ENCODE assay signal across 8 cellular contexts in the genomic region with DNA sequence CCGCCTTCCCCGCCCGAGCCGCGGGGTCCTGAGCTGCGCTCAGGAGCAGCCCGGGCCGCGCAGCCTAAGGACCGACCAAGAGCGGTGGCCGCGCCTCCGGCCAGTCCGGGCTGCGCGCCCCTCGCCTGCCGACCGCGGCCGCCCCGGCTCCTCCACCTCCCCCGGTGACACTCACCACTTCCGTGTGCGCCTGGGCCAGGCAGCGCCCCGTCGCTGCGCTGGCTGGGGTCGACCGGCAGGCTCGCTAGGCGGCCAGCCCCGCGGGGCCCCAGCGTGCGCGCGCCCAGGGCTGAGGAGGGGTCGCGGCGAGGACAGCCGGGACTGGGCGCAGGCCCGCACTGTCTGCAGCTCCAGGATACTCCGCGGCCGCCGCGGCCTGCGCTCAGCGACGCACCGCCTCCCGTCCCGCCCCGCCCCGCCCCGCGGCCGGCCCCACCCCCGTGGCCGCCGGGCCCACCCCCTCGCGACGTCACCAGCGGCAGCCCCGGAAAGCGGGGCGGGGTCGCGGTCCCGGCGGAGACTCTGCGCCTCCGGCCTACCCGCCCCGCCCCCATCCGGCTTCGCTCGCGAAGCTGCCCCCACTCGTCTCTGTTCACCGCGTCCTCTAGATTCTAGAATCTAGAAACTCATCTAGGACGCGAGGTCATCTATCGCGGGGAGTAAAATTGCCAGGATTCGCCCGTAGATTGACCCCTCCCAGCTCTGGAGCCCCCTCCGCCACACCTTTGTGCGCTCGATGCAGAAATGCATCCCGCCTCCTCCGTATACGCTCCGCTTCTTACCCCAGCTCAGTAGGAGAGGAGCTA. TPM values are rescaled to one million over a fixed set of nuclear protein-coding genes. Genes with fewer than 3 reads are reported as not detected.
A peak's percentile ranks its signal among the peaks of the same experiment; 100 is the strongest.
DNase-seq lines count a peak whose midpoint lies in the region; ATAC-seq and TF ChIP-seq lines count a peak whose summit lies in the region.

Gene JAK1 (minus strand): TSS at position 392 of the 806 bp plus-strand sequence. CDS start 80,285 bp downstream, outside the sequence.

- H3K9me2 ChIP-seq in OCI-LY7 (ENCODE audit: insufficient read depth, low read length): no peaks in the 10 kb centered on the region

- H3K4me3 ChIP-seq in HUES48 (ENCODE audit: low read depth, low read length): peak within 1 kb of the TSS; percentile 84
- H3K4me3 ChIP-seq in OCI-LY7 (ENCODE audit: low read depth, low read length, poor library complexity, severe bottlenecking): peak within 1 kb of the TSS; percentile 83
- H3K4me3 ChIP-seq in mucosa of stomach (ENCODE audit: low read length): peak within 1 kb of the TSS; percentile 95

- TF ChIP-seq POLR2A in erythroblast (IDR thresholded peaks at IDR 0.05; ENCODE audit: low read length): peak; percentile 74

- CTCF ChIA-PET in OCI-LY7 (lab: Charles Lee; ENCODE audit: unreplicated experiment): interaction anchor here (0.5 to 1.1 kb wide), 2 partner anchors 36 to 78 kb away, joined by 3 to 4 read pairs; no protein-coding TSS in a partner anchor

- H3K36me3 ChIP-seq in HUES48 (ENCODE audit: control insufficient read depth, insufficient read depth, low read length): no peaks in the 10 kb centered on the region
- H3K36me3 ChIP-seq in OCI-LY7 (ENCODE audit: insufficient read depth, low read length): no peaks in the 10 kb centered on the region
- H3K36me3 ChIP-seq in mucosa of stomach (ENCODE audit: control insufficient read depth, insufficient read depth, low read length): no peaks in the 10 kb centered on the region

- BruUV-seq in OCI-LY7 (replicated peaks; lab: Mats Ljungman, UMichigan): no TSS peak

- TF ChIP-seq CTCF in OCI-LY7 (conservative IDR thresholded peaks at IDR 0.05; ENCODE audit: low read length): no peak

- POLR2A ChIA-PET in OCI-LY7 (lab: Charles Lee): interaction anchor here (0.5 to 2.2 kb wide), 17 partner anchors 12 to 287 kb away, joined by 3 to 13 read pairs (median 4); no protein-coding TSS in a partner anchor

- peak within 1 kb of the TSS; percentile 85 for H3K27ac ChIP-seq in HUES48 (ENCODE audit: low read depth, low read length)
- peak within 1 kb of the TSS; percentile 69 for H3K27ac ChIP-seq in OCI-LY7 (ENCODE audit: low read depth, low read length, poor library complexity, severe bottlenecking)

- H3K9ac ChIP-seq in HUES48 (ENCODE audit: low read depth, low read length) (peak within 1 kb of the TSS; percentile 68), mucosa of stomach (ENCODE audit: low read length) (peak within 1 kb of the TSS; percentile 91)

- H3K79me2 ChIP-seq in OCI-LY7 (ENCODE audit: insufficient read depth, low read depth, low read length): peaks cover 45% of the 10 kb centered on the region

- intact Hi-C loops in OCI-LY7 (cut with micrococcal nuclease; ENCODE audit: unreplicated experiment): loop anchor here (1.0 to 10.0 kb wide), 6 partner anchors 9 to 456 kb away; partner anchors contain the start of genes LEPR and LEPROT

- H4K20me1 ChIP-seq in OCI-LY7 (ENCODE audit: insufficient read depth, low read length): peaks cover 32% of the 10 kb centered on the region

- H3K27me3 ChIP-seq in HUES48 (ENCODE audit: control insufficient read depth, insufficient read depth, low read length) (peaks cover 33% of the 10 kb centered on the region), mucosa of stomach (ENCODE audit: control insufficient read depth, insufficient read depth, low read length) (no peaks in the 10 kb centered on the region)

- no peaks in the 10 kb centered on the region for H3K9me3 ChIP-seq in HUES48 (ENCODE audit: control insufficient read depth, insufficient read depth, low read length)
- H3K9me3 ChIP-seq in OCI-LY7 (ENCODE audit: low read length): no peaks in the 10 kb centered on the region
- H3K9me3 ChIP-seq in mucosa of stomach (ENCODE audit: control insufficient read depth, low read length): no peaks in the 10 kb centered on the region

- DNase-seq in DMS 273 (lab: John Stamatoyannopoulos, UW; ENCODE audit: unreplicated experiment) (peak; percentile 93), OCI-LY7 (ENCODE audit: low spot score) (peak; percentile 93), activated T-cell treated with anti-CD3 and anti-CD28 coated beads for 48 hours (ENCODE audit: low read depth) (peak; percentile 88), erythroblast (lab: John Stamatoyannopoulos, UW) (peak; percentile 86 to 93)
- peak; percentile 91 for DNase-seq in stimulated activated CD8-positive, alpha-beta memory T cell treated with anti-CD3 and anti-CD28 coated beads, Interleukin-4, amount 100 ng/mL, for 48 hours

- H2AFZ ChIP-seq in OCI-LY7 (ENCODE audit: low read length): peak within 1 kb of the TSS; percentile 73; the same call in 1 of the 2 replicates

- ATAC-seq in GM21423 (IDR thresholded peaks at IDR 0.05; ENCODE audit: unreplicated experiment): peak; percentile 78

- H3K4me2 ChIP-seq in OCI-LY7 (ENCODE audit: low read length): peak within 1 kb of the TSS; percentile 80

- peaks cover 9% of the 10 kb centered on the region for H3K4me1 ChIP-seq in HUES48 (ENCODE audit: control insufficient read depth, insufficient read depth, low read length)
- peaks cover 51% of the 10 kb centered on the region for H3K4me1 ChIP-seq in OCI-LY7 (ENCODE audit: insufficient read depth, low read length, poor library complexity, severe bottlenecking)
- peaks cover 16% of the 10 kb centered on the region for H3K4me1 ChIP-seq in mucosa of stomach (ENCODE audit: control insufficient read depth, insufficient read depth, low read length)

RNA-seq across cellular contexts. Expression of gene JAK1, which starts in this region (rescaled TPM):
- 66.9 and 72.6 TPM in 2 replicates for total RNA-seq in OCI-LY7 (2014; rRNA removed; shearing (Covaris generic))
- 86.8 and 106 TPM in 2 replicates for total RNA-seq in OCI-LY7 (2022)

Comparison
In these comparisons a context has a peak if more than half of its experiments do, and no peak if none do; other contexts are left out.
1. Peak in every context shown above with its lines: DNase-seq, ATAC-seq, H3K4me3 ChIP-seq and H3K27ac ChIP-seq.